Comparison of ENCODE assay signal across 31 cellular contexts in genomic region chrX:115410731-115411435, GRCh38.
"Had no signal": no experiment of that assay in that cellular context is flagged by ENCODE, and none has a peak within 500 bp of the region (broad histone marks: within the 10 kb centered on the region; RNA-seq: fewer than 3 reads in every experiment).

No MANE protein-coding gene starts in this region.

- H3K9me3 ChIP-seq: ascending aorta, body of pancreas, breast epithelium, SK-N-SH had no signal

- FAIRE-seq: K562, RCC 7860, TTC549 had no signal

- H3K36me3 Mint-ChIP-seq: activated CD4-positive, alpha-beta memory T cell treated with anti-CD3 and anti-CD28 coated beads for 36 hours; activated naive CD8-positive, alpha-beta T cell treated with anti-CD3 and anti-CD28 coated beads for 36 hours had no signal

- ATAC-seq: activated T-cell treated with anti-CD3 and anti-CD28 coated beads, Interleukin-2, amount 50 U/mL, for 4 hours; body of pancreas; K562 had no signal

- DNase-seq: activated CD4-positive, alpha-beta memory T cell treated with anti-CD3 and anti-CD28 coated beads for 36 hours; activated CD4-positive, alpha-beta T cell treated with anti-CD3 and anti-CD28 coated beads for 4 hours; activated CD4-positive, alpha-beta T cell treated with anti-CD3 and anti-CD28 coated beads, Interleukin-2, amount 50 U/mL, for 1 hour; activated CD4-positive, CD25-positive, alpha-beta regulatory T cell treated with anti-CD3 and anti-CD28 coated beads, Interleukin-2, amount 50 U/mL, for 72 hours; activated CD8-positive, alpha-beta memory T cell treated with anti-CD3 and anti-CD28 coated beads, Interleukin-2, amount 50 U/mL, for 4 hours; activated effector memory CD4-positive, alpha-beta T cell treated with anti-CD3 and anti-CD28 coated beads, Interleukin-2, amount 50 U/mL, for 16 hours; activated naive CD4-positive, alpha-beta T cell; activated naive CD4-positive, alpha-beta T cell treated with anti-CD3 and anti-CD28 coated beads, Interleukin-2, amount 50 U/mL, for 16 hours; activated naive CD8-positive, alpha-beta T cell treated with anti-CD3 and anti-CD28 coated beads for 36 hours; activated T-cell treated with anti-CD3 and anti-CD28 coated beads for 4 hours; activated T-cell treated with anti-CD3 and anti-CD28 coated beads, Interleukin-2, amount 50 U/mL, for 4 hours; amygdala; body of pancreas; caudate nucleus; cerebellar nuclear complex; NCI-H1092; NCI-H1436 treated with DMSO at 0.1 percent for 48 hours; NCI-H1694 treated with DMSO at 0.1 percent for 48 hours; NCI-H2029; NCI-H2227 treated with DMSO at 0.1 percent for 48 hours; NCI-H524 treated with DMSO at 0.1 percent for 48 hours; PC-9; Right ventricle myocardium superior; SK-N-SH had no signal

- H3K4me2 ChIP-seq: PC-9, SK-N-SH had no signal

- H3K4me1 ChIP-seq: body of pancreas, breast epithelium had no signal

- H3K4me1 Mint-ChIP-seq: activated naive CD8-positive, alpha-beta T cell treated with anti-CD3 and anti-CD28 coated beads for 36 hours had no signal

- H3K27me3 ChIP-seq: ascending aorta, body of pancreas had no signal

- H3K27ac Mint-ChIP-seq: activated CD4-positive, alpha-beta memory T cell treated with anti-CD3 and anti-CD28 coated beads for 36 hours; activated naive CD8-positive, alpha-beta T cell treated with anti-CD3 and anti-CD28 coated beads for 36 hours; T-helper 1 cell treated with Interleukin-12 subunit alpha and Interleukin-12 subunit beta and Interleukin-4 antibody, amounts not matched to agents 30 μg/mL and 1 μg/mL, for 36 hours; T-helper 2 cell treated with Interferon-gamma antibody and Interleukin-4, amounts not matched to agents 5 μg/mL and 100 μg/mL, for 36 hours had no signal

- H3K36me3 ChIP-seq: ascending aorta, breast epithelium had no signal

- H3K4me3 ChIP-seq: ascending aorta, body of pancreas, breast epithelium, K562, PC-9 had no signal

- H3K4me3 Mint-ChIP-seq: activated CD4-positive, alpha-beta memory T cell treated with anti-CD3 and anti-CD28 coated beads for 36 hours; activated naive CD8-positive, alpha-beta T cell treated with anti-CD3 and anti-CD28 coated beads for 36 hours; activated T-cell treated with anti-CD3 and anti-CD28 coated beads, Interleukin-2, amount 50 U/mL, for 4 hours; T-helper 1 cell treated with Interleukin-12 subunit alpha and Interleukin-12 subunit beta and Interleukin-4 antibody, amounts not matched to agents 30 μg/mL and 1 μg/mL, for 36 hours; T-helper 2 cell treated with Interferon-gamma antibody and Interleukin-4, amounts not matched to agents 5 μg/mL and 100 μg/mL, for 36 hours had no signal

- H3K27ac ChIP-seq: ascending aorta, body of pancreas, breast epithelium, PC-9 had no signal

- H3K9me3 Mint-ChIP-seq: activated CD4-positive, alpha-beta memory T cell treated with anti-CD3 and anti-CD28 coated beads for 36 hours; activated naive CD8-positive, alpha-beta T cell treated with anti-CD3 and anti-CD28 coated beads for 36 hours; activated T-cell treated with anti-CD3 and anti-CD28 coated beads, Interleukin-2, amount 50 U/mL, for 4 hours; T-helper 1 cell treated with Interleukin-12 subunit alpha and Interleukin-12 subunit beta and Interleukin-4 antibody, amounts not matched to agents 30 μg/mL and 1 μg/mL, for 36 hours; T-helper 2 cell treated with Interferon-gamma antibody and Interleukin-4, amounts not matched to agents 5 μg/mL and 100 μg/mL, for 36 hours had no signal
